ENCODE assay signal across 9 cellular contexts in the genomic region with DNA sequence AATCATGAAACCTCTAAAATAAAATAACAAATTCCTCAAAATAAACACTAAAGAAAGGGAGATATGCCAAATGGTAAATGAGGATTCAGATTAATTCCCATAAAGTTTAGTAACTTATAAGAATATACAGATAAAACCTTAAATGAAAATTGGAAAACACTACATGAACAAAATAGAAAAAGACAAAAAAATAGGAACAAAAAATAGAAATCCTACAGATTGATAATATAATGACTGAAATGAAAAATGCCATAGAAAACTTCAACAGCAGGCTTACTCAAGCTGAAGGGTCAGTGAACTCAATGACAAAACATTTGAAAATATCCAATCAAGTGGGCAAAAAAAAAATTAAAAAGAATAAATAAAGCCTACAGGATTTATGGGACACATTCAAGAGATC.
"Had no signal": no experiment of that assay in that cellular context is flagged by ENCODE, and none has a peak within 500 bp of the region (broad histone marks: within the 10 kb centered on the region; RNA-seq: fewer than 3 reads in every experiment).

No MANE protein-coding gene starts in this region.

- H3K4me3 ChIP-seq: GM23248, HAP-1, K562 had no signal

- H3K36me3 ChIP-seq: HAP-1 had no signal

- ATAC-seq: HCT116, K562 had no signal

- DNase-seq: GM23248, GOT3, H7, IMR-90, KG1 had no signal

- H3K4me1 ChIP-seq: HAP-1 had no signal

- H3K9me3 ChIP-seq: HAP-1 had no signal

- H3K27ac ChIP-seq: GM23248 had no signal

- FAIRE-seq: HTR-8/SVneo, K562 had no signal
